Comparison of ENCODE assay signal across 12 cellular contexts in the genomic region with DNA sequence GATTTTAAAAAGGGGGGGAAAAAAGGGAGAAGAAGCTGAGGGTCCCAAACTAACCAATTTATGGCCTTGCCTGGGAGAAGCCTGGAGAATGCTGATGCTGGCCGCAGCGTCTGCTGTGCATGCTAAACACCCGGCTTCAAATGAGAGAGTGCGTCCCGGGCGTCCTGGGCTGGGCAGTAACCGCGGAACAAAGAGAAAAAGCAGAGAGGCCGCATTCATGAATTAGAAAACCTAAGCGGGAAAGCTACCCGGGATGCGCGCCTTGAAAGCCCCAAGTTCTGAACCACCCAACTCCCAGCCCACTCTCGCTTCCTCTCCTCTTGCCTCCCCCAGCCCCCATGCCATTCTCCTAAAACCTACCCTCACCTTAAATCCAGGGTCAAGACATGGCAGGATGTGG. TPM values are rescaled to one million over a fixed set of nuclear protein-coding genes. Genes with fewer than 3 reads are reported as not detected.
A peak's percentile ranks its signal among the peaks of the same experiment; 100 is the strongest.
DNase-seq lines count a peak whose midpoint lies in the region; ATAC-seq and TF ChIP-seq lines count a peak whose summit lies in the region.
"Had no signal": no experiment of that assay in that cellular context is flagged by ENCODE, and none has a peak within 500 bp of the region (broad histone marks: within the 10 kb centered on the region; RNA-seq: fewer than 3 reads in every experiment).

No MANE protein-coding gene starts in this region.

- H3K27ac ChIP-seq in ACC112 (ENCODE audit: low read depth, low read length) (no peak overlapping the region), angular gyrus (ENCODE audit: low read depth, low read length) (peak overlapping the region; percentile 64)

- no peak overlapping the region for H2AFZ ChIP-seq in ACC112 (ENCODE audit: low read length, unreplicated experiment)

- H3K4me3 ChIP-seq in ACC112 (ENCODE audit: low read depth, low read length): peak overlapping the region; percentile 42; the same call in 1 of the 2 replicates

- H3K36me3 ChIP-seq in ACC112 (ENCODE audit: insufficient read depth, low read length): no peaks in the 10 kb centered on the region

- ATAC-seq in HG03108 (IDR thresholded peaks at IDR 0.05; ENCODE audit: unreplicated experiment): no peak
- ATAC-seq: activated T-cell treated with anti-CD3 and anti-CD28 coated beads, Interleukin-2, amount 50 U/mL, for 4 hours had no signal

- no peaks in the 10 kb centered on the region for H3K4me1 ChIP-seq in ACC112 (ENCODE audit: control insufficient read depth, insufficient read depth, low read length, unreplicated experiment)

- H3K27me3 Mint-ChIP-seq in neural crest cell (ENCODE audit: low read depth): peaks cover 38% of the 10 kb centered on the region

- peak overlapping the region; percentile 76 for H3K4me3 Mint-ChIP-seq in neural crest cell
- H3K4me3 Mint-ChIP-seq: activated T-cell treated with anti-CD3 and anti-CD28 coated beads, Interleukin-2, amount 50 U/mL, for 4 hours; central memory CD8-positive, alpha-beta T cell had no signal

- peaks cover 7% of the 10 kb centered on the region for H3K36me3 Mint-ChIP-seq in neural crest cell (ENCODE audit: low read depth)

- DNase-seq in head of caudate nucleus: peak in 24 of 42 donors; percentile 43 to 83 (median 63)
- DNase-seq in neural crest cell (ENCODE audit: low read depth, low spot score): peak; percentile 42
- DNase-seq in NCI-H2107 treated with DMSO at 0.1 percent for 48 hours (lab: John Stamatoyannopoulos, UW; ENCODE audit: unreplicated experiment): no peak
- no peak for DNase-seq in T1000 (lab: John Stamatoyannopoulos, UW)
- no peak for DNase-seq in OCI-M2 (lab: John Stamatoyannopoulos, UW; ENCODE audit: unreplicated experiment)
- DNase-seq: activated CD4-positive, alpha-beta T cell treated with anti-CD3 and anti-CD28 coated beads for 1 hour; activated T-cell treated with anti-CD3 and anti-CD28 coated beads, Interleukin-2, amount 50 U/mL, for 4 hours; NCI-H1436 had no signal

- no peak for TF ChIP-seq CTCF in neural crest cell (conservative IDR thresholded peaks at IDR 0.05)

- H3K27me3 ChIP-seq in ACC112 (ENCODE audit: insufficient read depth, low read length): no peaks in the 10 kb centered on the region

- no peaks in the 10 kb centered on the region for H3K9me3 Mint-ChIP-seq in neural crest cell
- H3K9me3 Mint-ChIP-seq: activated T-cell treated with anti-CD3 and anti-CD28 coated beads, Interleukin-2, amount 50 U/mL, for 4 hours; central memory CD8-positive, alpha-beta T cell had no signal

- peak overlapping the region; percentile 95 for H3K27ac Mint-ChIP-seq in neural crest cell (ENCODE audit: unreplicated experiment)

- H3K79me2 ChIP-seq in ACC112 (ENCODE audit: control insufficient read depth, insufficient read depth, low read length, unreplicated experiment): no peaks in the 10 kb centered on the region

- H3K4me1 Mint-ChIP-seq in neural crest cell: peaks cover 68% of the 10 kb centered on the region
- H3K4me1 Mint-ChIP-seq: central memory CD8-positive, alpha-beta T cell had no signal

- intact Hi-C loops in head of caudate nucleus (cut with DNase I): no loop called here

RNA-seq across cellular contexts. Expression of gene MN1, which starts 6.5 kb away (rescaled TPM):
- total RNA-seq in neural crest cell: 19.0 TPM in 2 replicates

Comparison
In these comparisons a context has a peak if more than half of its experiments do, and no peak if none do; other contexts are left out.
1. DNase-seq: peak in head of caudate nucleus (24 of 42) and neural crest cell (single experiment); none in NCI-H2107 treated with DMSO at 0.1 percent for 48 hours (single experiment), T1000 (single experiment) and OCI-M2 (single experiment).